ENCODE assay signal across 11 cellular contexts in genomic region chr11:86660011-86660595, GRCh38. TPM values are rescaled to one million over a fixed set of nuclear protein-coding genes. Genes with fewer than 3 reads are reported as not detected.
DNase-seq lines count a peak whose midpoint lies in the region; ATAC-seq, FAIRE-seq and TF ChIP-seq lines count a peak whose summit lies in the region.
"Had no signal": no experiment of that assay in that cellular context is flagged by ENCODE, and none has a peak within 500 bp of the region (broad histone marks: within the 10 kb centered on the region; RNA-seq: fewer than 3 reads in every experiment).

No MANE protein-coding gene starts in this region.

- H3K9me3 ChIP-seq in endothelial cell of umbilical vein (replicated peaks; ENCODE audit: control insufficient read depth, insufficient read depth, low read length) = no peaks in the 10 kb centered on the region
- no peaks in the 10 kb centered on the region for H3K9me3 ChIP-seq in effector memory CD4-positive, alpha-beta T cell (ENCODE audit: control insufficient read depth, low read length)
- H3K9me3 ChIP-seq: SJSA1 had no signal

- DNase-seq in H54 (ENCODE audit: insufficient read length, low spot score) = no peak
- DNase-seq in NCI-H82 treated with DMSO at 0.1 percent for 48 hours (lab: John Stamatoyannopoulos, UW; ENCODE audit: unreplicated experiment) = peak; percentile 65
- DNase-seq in endothelial cell of umbilical vein (ENCODE audit: low read depth, low spot score) = no peak
- DNase-seq in osteocyte (ENCODE audit: extremely low spot score, unreplicated experiment) = no peak
- DNase-seq in effector memory CD4-positive, alpha-beta T cell = no peak
- DNase-seq in stimulated activated naive CD8-positive, alpha-beta T cell treated with anti-CD3 and anti-CD28 coated beads, Interleukin-15, Interleukin-2, amounts not matched to agents 100 U/mL and 50 U/mL, for 24 hours = no peak
- no peak for DNase-seq in NCI-H526 (lab: John Stamatoyannopoulos, UW)
- DNase-seq: dorsolateral prefrontal cortex; stimulated activated CD4-positive, alpha-beta T cell treated with anti-CD3 and anti-CD28 coated beads, Interleukin-12 subunit alpha, Interleukin-12 subunit beta, amount 100 ng/mL, for 4 hours had no signal

- CTCF ChIA-PET in endothelial cell of umbilical vein (lab: Charles Lee) = interaction anchor here (0.9 to 1.0 kb wide), 3 partner anchors 10 to 139 kb away, joined by 3 to 5 read pairs (median 3); no protein-coding TSS in a partner anchor

- H3K4me1 Mint-ChIP-seq in osteocyte (ENCODE audit: unreplicated experiment) = peaks cover 31% of the 10 kb centered on the region

- H3K27ac ChIP-seq in endothelial cell of umbilical vein (ENCODE audit: insufficient read depth, low read depth, low read length) = no peak overlapping the region
- no peak overlapping the region for H3K27ac ChIP-seq in effector memory CD4-positive, alpha-beta T cell (ENCODE audit: insufficient read depth, low read length, poor library complexity, severe bottlenecking)
- H3K27ac ChIP-seq: dorsolateral prefrontal cortex, SJSA1 had no signal

- TF ChIP-seq CTCF in endothelial cell of umbilical vein (IDR thresholded peaks at IDR 0.05; ENCODE audit: extremely low read depth in 1 of 2, insufficient read depth in 1 of 2, low read depth in 1 of 2, low read length in 2 of 2) = no peak
- no peak for TF ChIP-seq CTCF in osteocyte (IDR thresholded peaks at IDR 0.05)

- ATAC-seq in stimulated activated naive CD8-positive, alpha-beta T cell treated with anti-CD3 and anti-CD28 coated beads, Interleukin-15, Interleukin-2, amounts not matched to agents 100 U/mL and 50 U/mL, for 24 hours = no peak
- ATAC-seq: activated naive CD4-positive, alpha-beta T cell treated with anti-CD3 and anti-CD28 coated beads, Interleukin-2, amount 50 U/mL, for 72 hours had no signal

- no peaks in the 10 kb centered on the region for H3K9me1 ChIP-seq in endothelial cell of umbilical vein (replicated peaks; ENCODE audit: control insufficient read depth, extremely low read depth, insufficient read depth, low read length)

- no peaks in the 10 kb centered on the region for H3K27me3 Mint-ChIP-seq in osteocyte (ENCODE audit: unreplicated experiment)

- no peak overlapping the region for H3K4me2 ChIP-seq in endothelial cell of umbilical vein (ENCODE audit: insufficient read depth, low read length)

- peak overlapping the region; percentile 81 for H3K27ac Mint-ChIP-seq in osteocyte (ENCODE audit: unreplicated experiment)
- H3K27ac Mint-ChIP-seq: activated naive CD4-positive, alpha-beta T cell treated with anti-CD3 and anti-CD28 coated beads, Interleukin-2, amount 50 U/mL, for 72 hours had no signal

- no peaks in the 10 kb centered on the region for H3K4me1 ChIP-seq in endothelial cell of umbilical vein (ENCODE audit: control insufficient read depth, extremely low read depth, insufficient read depth, low read length)
- H3K4me1 ChIP-seq in effector memory CD4-positive, alpha-beta T cell (ENCODE audit: control insufficient read depth, insufficient read depth, low read length, poor library complexity, severe bottlenecking) = no peaks in the 10 kb centered on the region

- no peak overlapping the region for H3K4me3 Mint-ChIP-seq in osteocyte (ENCODE audit: unreplicated experiment)

- dilution Hi-C loops in endothelial cell of umbilical vein (cut with MboI; ENCODE audit: extremely low pct_ligation_motif_present, low sequenced_read_pairs) = no loop called here

- H3K36me3 Mint-ChIP-seq in osteocyte (ENCODE audit: unreplicated experiment) = peaks cover 6% of the 10 kb centered on the region

- H4K20me1 ChIP-seq in endothelial cell of umbilical vein (replicated peaks; ENCODE audit: control insufficient read depth, extremely low read depth, insufficient read depth, low read length) = no peaks in the 10 kb centered on the region

- H3K4me3 ChIP-seq in endothelial cell of umbilical vein (replicated peaks in 1 of 3; ENCODE audit: insufficient read depth in 1 of 3, low read depth in 1 of 3, low read length in 3 of 3) = no peak overlapping the region
- no peak overlapping the region for H3K4me3 ChIP-seq in effector memory CD4-positive, alpha-beta T cell (ENCODE audit: insufficient read depth, low read depth, low read length, poor library complexity, severe bottlenecking)
- H3K4me3 ChIP-seq: dorsolateral prefrontal cortex, SJSA1 had no signal

- no peaks in the 10 kb centered on the region for H3K27me3 ChIP-seq in endothelial cell of umbilical vein (ENCODE audit: control insufficient read depth in 2 of 2, insufficient read depth in 2 of 2, low read length in 2 of 2)
- no peaks in the 10 kb centered on the region for H3K27me3 ChIP-seq in effector memory CD4-positive, alpha-beta T cell (replicated peaks; ENCODE audit: control insufficient read depth, insufficient read depth, low read length, poor library complexity, severe bottlenecking)
- H3K27me3 ChIP-seq: dorsolateral prefrontal cortex, SJSA1 had no signal

- intact Hi-C loops in endothelial cell of umbilical vein (cut with micrococcal nuclease) = no loop called here

- H3K79me2 ChIP-seq in endothelial cell of umbilical vein (ENCODE audit: control insufficient read depth, insufficient read depth, low read length) = peaks cover 2% of the 10 kb centered on the region

- no peaks in the 10 kb centered on the region for H3K9me3 Mint-ChIP-seq in osteocyte (ENCODE audit: unreplicated experiment)

- POLR2A ChIA-PET in endothelial cell of umbilical vein (lab: Charles Lee) = no interaction called here

- no peak overlapping the region for H3K9ac ChIP-seq in endothelial cell of umbilical vein (replicated peaks; ENCODE audit: extremely low read depth, insufficient read depth, low read length)

- H2AFZ ChIP-seq in endothelial cell of umbilical vein (ENCODE audit: low read depth, low read length) = no peak overlapping the region

- TF ChIP-seq POLR2A in H54 (IDR thresholded peaks at IDR 0.05; ENCODE audit: low read depth, low read length) (no peak), endothelial cell of umbilical vein (IDR thresholded peaks at IDR 0.05; ENCODE audit: low read depth, low read length) (no peak)

- FAIRE-seq in H54 (lab: Jason Lieb, UNC) = peak; percentile 78
- FAIRE-seq in endothelial cell of umbilical vein (lab: Jason Lieb, UNC) = no peak

- no peaks in the 10 kb centered on the region for H3K36me3 ChIP-seq in endothelial cell of umbilical vein (ENCODE audit: control insufficient read depth in 2 of 2, extremely low read depth in 1 of 2, insufficient read depth in 2 of 2, low read length in 2 of 2)
- no peaks in the 10 kb centered on the region for H3K36me3 ChIP-seq in effector memory CD4-positive, alpha-beta T cell (ENCODE audit: control insufficient read depth, insufficient read depth, low read length)
- H3K36me3 ChIP-seq: SJSA1 had no signal

- BruUV-seq in endothelial cell of umbilical vein (replicated peaks; lab: Mats Ljungman, UMichigan) = no TSS peak

TF ChIP-seq in endothelial cell of umbilical vein, 7 proteins besides CTCF, POLR2A, EP300 and RAD21:
- TF ChIP-seq MAX (IDR thresholded peaks at IDR 0.05; ENCODE audit: insufficient read depth, insufficient read length) (no peak), FOS (IDR thresholded peaks at IDR 0.05; ENCODE audit: borderline replicate concordance, insufficient read depth, low read length) (peak; percentile 28)

RNA-seq across cellular contexts. Expression of gene ME3, which starts 12.3 kb away (rescaled TPM):
- total RNA-seq in endothelial cell of umbilical vein (26.9 and 27.2 TPM in 2 replicates), osteocyte (17.5 and 19.5 TPM in 2 replicates)
- polyA plus RNA-seq in endothelial cell of umbilical vein = 30.4 and 36.8 TPM in 2 replicates
- polyA plus RNA-seq in endothelial cell of umbilical vein (2011; cell fraction: cytosol; rRNA removed) = 18.5 and 22.6 TPM in 2 replicates
- polyA plus RNA-seq in endothelial cell of umbilical vein (2011; cell fraction: nucleus; rRNA removed) = 172 and 174 TPM in 2 replicates
- polyA plus RNA-seq in endothelial cell of umbilical vein (2012) = 20.1 and 20.2 TPM in 2 replicates
- polyA minus RNA-seq in endothelial cell of umbilical vein = 65.4 and 90.5 TPM in 2 replicates
- polyA minus RNA-seq in endothelial cell of umbilical vein (2011; cell fraction: cytosol; rRNA and poly(A)+ RNA removed) = 3.4 TPM
- 112 and 126 TPM in 2 replicates for polyA minus RNA-seq in endothelial cell of umbilical vein (2011; cell fraction: nucleus; rRNA and poly(A)+ RNA removed)
